ENCODE assay signal across 17 cellular contexts in the genomic region with DNA sequence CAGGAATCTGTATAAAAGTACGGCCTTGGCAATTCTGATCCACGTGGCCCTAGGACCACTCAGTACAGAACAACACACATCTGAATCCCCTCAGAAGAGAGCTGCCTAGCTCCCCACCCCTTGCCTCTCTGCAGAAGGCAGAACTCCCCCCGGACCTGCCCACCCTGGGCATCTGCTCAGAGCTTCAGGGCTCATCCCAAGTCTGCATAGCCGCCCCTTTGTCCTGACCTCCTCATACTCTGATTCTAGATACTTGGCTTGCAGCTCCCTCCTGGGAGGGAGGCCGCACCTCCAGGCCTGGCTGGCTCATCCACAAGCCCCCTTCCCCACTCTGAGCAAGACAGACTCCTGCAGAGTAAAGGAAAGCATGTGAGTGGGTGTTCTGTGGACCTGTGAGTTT. TPM values are rescaled to one million over a fixed set of nuclear protein-coding genes. Genes with fewer than 3 reads are reported as not detected.
A peak's percentile ranks its signal among the peaks of the same experiment; 100 is the strongest.
DNase-seq lines count a peak whose midpoint lies in the region; ATAC-seq and TF ChIP-seq lines count a peak whose summit lies in the region.
"Had no signal": no experiment of that assay in that cellular context is flagged by ENCODE, and none has a peak within 500 bp of the region (broad histone marks: within the 10 kb centered on the region; RNA-seq: fewer than 3 reads in every experiment).

No MANE protein-coding gene starts in this region.

- H3K79me1 ChIP-seq in trophoblast cell (ENCODE audit: low read length): no peaks in the 10 kb centered on the region

- H2BK12ac ChIP-seq in trophoblast cell (ENCODE audit: low read length): no peak overlapping the region

- no peak overlapping the region for H4K91ac ChIP-seq in trophoblast cell (ENCODE audit: low read depth, low read length)

- H3K9me3 ChIP-seq in RWPE2 (ENCODE audit: severe bottlenecking): no peaks in the 10 kb centered on the region
- no peaks in the 10 kb centered on the region for H3K9me3 ChIP-seq in trophoblast cell (ENCODE audit: insufficient read depth, low read depth, low read length)
- H3K9me3 ChIP-seq: A549, BE2C, Caco-2 had no signal

- no peak overlapping the region for H2AFZ ChIP-seq in trophoblast cell (ENCODE audit: insufficient read depth, low read length, poor library complexity)

- no peak overlapping the region for H2AK5ac ChIP-seq in trophoblast cell (ENCODE audit: low read length)

- H3K79me2 ChIP-seq in trophoblast cell (ENCODE audit: control insufficient read depth, insufficient read depth, low read length, poor library complexity): no peaks in the 10 kb centered on the region

- no peak overlapping the region for H3K14ac ChIP-seq in trophoblast cell (ENCODE audit: low read length)

- no peak for TF ChIP-seq CTCF in RWPE2 (IDR thresholded peaks at IDR 0.05; ENCODE audit: poor library complexity, severe bottlenecking)

- WGBS in trophoblast cell (ENCODE audit: extremely low coverage, insufficient coverage, insufficient read length): no CpG with 5 or more reads among the region's 5 CpGs

- no peak overlapping the region for H3K23ac ChIP-seq in trophoblast cell (ENCODE audit: low read length)

- H3K4ac ChIP-seq in trophoblast cell (ENCODE audit: low read depth, low read length): no peak overlapping the region

- no peak overlapping the region for H3K27ac ChIP-seq in RWPE2 (ENCODE audit: poor library complexity, severe bottlenecking)
- H3K27ac ChIP-seq in cingulate gyrus (ENCODE audit: low read depth, low read length): peak overlapping the region; percentile 61
- peak overlapping the region; percentile 59 for H3K27ac ChIP-seq in temporal lobe (ENCODE audit: low read depth, low read length)
- no peak overlapping the region for H3K27ac ChIP-seq in trophoblast cell (ENCODE audit: low read depth, low read length)
- H3K27ac ChIP-seq: C4-2B had no signal

- H3K18ac ChIP-seq in trophoblast cell (ENCODE audit: low read length): no peak overlapping the region

- H2BK120ac ChIP-seq in trophoblast cell (ENCODE audit: insufficient read depth, low read length, poor library complexity): no peak overlapping the region

- no peak overlapping the region for H4K12ac ChIP-seq in trophoblast cell (ENCODE audit: low read depth, low read length)

- intact Hi-C loops in posterior vena cava (cut with DNase I): no loop called here

- no peak overlapping the region for H3K4me3 ChIP-seq in RWPE2 (ENCODE audit: severe bottlenecking)
- H3K4me3 ChIP-seq in trophoblast cell (ENCODE audit: low read depth, low read length): no peak overlapping the region
- H3K4me3 ChIP-seq: A549 had no signal

- H3K27me3 ChIP-seq in RWPE2 (ENCODE audit: insufficient read depth, poor library complexity, severe bottlenecking) (no peaks in the 10 kb centered on the region), trophoblast cell (ENCODE audit: insufficient read depth, low read length) (no peaks in the 10 kb centered on the region)
- H3K27me3 ChIP-seq: BE2C had no signal

- no peak overlapping the region for H2BK5ac ChIP-seq in trophoblast cell (ENCODE audit: low read depth, low read length, poor library complexity)

- H3K4me1 ChIP-seq in RWPE2 (ENCODE audit: insufficient read depth, poor library complexity, severe bottlenecking) (no peaks in the 10 kb centered on the region), trophoblast cell (ENCODE audit: control insufficient read depth in 1 of 2, insufficient read depth in 2 of 2, low read length in 2 of 2) (no peaks in the 10 kb centered on the region)
- H3K4me1 ChIP-seq: A549, Caco-2 had no signal

- ATAC-seq in RWPE2 (ENCODE audit: low read depth): no peak
- ATAC-seq: A549, HCT116 had no signal

- H3K36me3 ChIP-seq in RWPE2 (ENCODE audit: low read depth) (no peaks in the 10 kb centered on the region), trophoblast cell (ENCODE audit: control insufficient read depth in 1 of 2, insufficient read depth in 2 of 2, low read length in 2 of 2) (no peaks in the 10 kb centered on the region)
- H3K36me3 ChIP-seq: BE2C had no signal

- no peak overlapping the region for H3K4me2 ChIP-seq in trophoblast cell (ENCODE audit: low read length)
- H3K4me2 ChIP-seq: A549 had no signal

- peak; percentile 35 for DNase-seq in RWPE2 (ENCODE audit: low spot score)
- peak; percentile 72 for DNase-seq in posterior vena cava (ENCODE audit: low spot score)
- no peak for DNase-seq in NCI-H2107 (lab: John Stamatoyannopoulos, UW)
- DNase-seq in stimulated activated naive CD4-positive, alpha-beta T cell treated with Interleukin-2 at 50 U/mL for 16 hours (lab: John Stamatoyannopoulos, UW): no peak
- no peak for DNase-seq in amniotic stem cell (lab: John Stamatoyannopoulos, UW)
- no peak for DNase-seq in trophoblast cell
- DNase-seq: BE2C, Caco-2, DND-41, GDM1 had no signal

- H4K8ac ChIP-seq in trophoblast cell (ENCODE audit: low read depth, low read length): no peak overlapping the region

- no peak overlapping the region for H3K9ac ChIP-seq in trophoblast cell (ENCODE audit: low read length)

RNA-seq across cellular contexts. Expression of a gene that starts 49.6 kb away (rescaled TPM):
- total RNA-seq in posterior vena cava (1 to 10 TPM; 4.4 to 5.6 TPM), temporal lobe (8.6 TPM)
- 0.15 and 0.32 TPM in 2 replicates for polyA plus RNA-seq in trophoblast cell (2013)
- total RNA-seq: CD8-positive, alpha-beta memory T cell had no signal
- polyA plus RNA-seq: AG04450; CD8-positive, alpha-beta memory T cell had no signal

Comparison
In these comparisons a context has a peak if more than half of its experiments do, and no peak if none do; other contexts are left out.
1. DNase-seq: peak in RWPE2 (single experiment) and posterior vena cava (single experiment); none in NCI-H2107 (single experiment), stimulated activated naive CD4-positive, alpha-beta T cell treated with Interleukin-2 at 50 U/mL for 16 hours (single experiment), amniotic stem cell (single experiment) and trophoblast cell (0 of 2).
2. H3K27ac ChIP-seq: peak in cingulate gyrus (single experiment) and temporal lobe (single experiment); none in RWPE2 (single experiment) and trophoblast cell (single experiment).